ENCODE assay signal across 1 cellular context in the genomic region with DNA sequence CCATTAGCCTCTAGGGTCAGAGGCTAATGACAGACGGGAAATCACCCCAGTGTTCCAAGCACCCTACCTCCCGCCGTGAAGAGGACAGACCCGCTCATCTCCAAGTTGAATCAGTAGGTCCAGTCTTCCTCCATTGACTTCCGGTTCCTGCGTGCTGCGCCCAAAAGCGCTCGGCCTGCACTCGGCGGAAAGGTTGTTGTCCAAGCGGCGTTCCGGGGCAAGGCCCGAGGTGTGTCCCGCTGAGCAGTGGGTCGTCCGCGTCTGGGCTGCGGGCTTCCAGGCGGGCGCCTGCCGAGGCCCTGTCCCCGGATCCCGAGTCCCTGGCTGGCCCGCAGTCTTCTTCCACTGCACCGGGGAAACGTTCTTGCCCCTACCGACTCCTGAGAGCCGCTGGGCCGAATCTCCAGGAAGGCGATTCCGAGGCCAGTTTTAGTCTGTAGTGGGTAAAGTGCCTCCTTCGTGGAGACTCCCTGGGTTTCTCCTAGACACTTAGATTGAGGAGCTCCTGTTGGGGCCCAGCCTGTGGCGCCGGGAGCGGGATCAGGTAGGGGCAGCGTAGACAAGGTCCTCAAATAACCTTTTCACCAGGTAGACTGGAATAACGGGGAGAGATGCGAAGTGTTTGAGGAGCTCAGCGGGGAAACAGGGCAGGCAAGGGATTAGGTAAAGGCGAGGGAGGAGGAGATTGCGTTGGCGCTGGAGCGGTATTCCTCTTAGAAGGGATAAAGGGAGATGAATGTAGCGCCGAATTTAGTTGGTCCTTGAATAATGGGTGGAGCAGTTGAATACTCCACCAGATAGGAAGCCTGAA.
A peak's percentile ranks its signal among the peaks of the same experiment; 100 is the strongest.
TF ChIP-seq lines count a peak whose summit lies in the region.

A gene with protein sequence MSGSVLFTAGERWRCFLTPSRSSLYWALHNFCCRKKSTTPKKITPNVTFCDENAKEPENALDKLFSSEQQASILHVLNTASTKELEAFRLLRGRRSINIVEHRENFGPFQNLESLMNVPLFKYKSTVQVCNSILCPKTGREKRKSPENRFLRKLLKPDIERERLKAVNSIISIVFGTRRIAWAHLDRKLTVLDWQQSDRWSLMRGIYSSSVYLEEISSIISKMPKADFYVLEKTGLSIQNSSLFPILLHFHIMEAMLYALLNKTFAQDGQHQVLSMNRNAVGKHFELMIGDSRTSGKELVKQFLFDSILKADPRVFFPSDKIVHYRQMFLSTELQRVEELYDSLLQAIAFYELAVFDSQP (minus strand): TSS at position 138 of the 811 bp plus-strand sequence. CDS start 40 bp downstream, at position 98.

TF ChIP-seq in HepG2, 621 proteins besides CTCF, POLR2A, EP300 and RAD21 (continued from another document and continues in another):
- TF ChIP-seq, protein P1, sequence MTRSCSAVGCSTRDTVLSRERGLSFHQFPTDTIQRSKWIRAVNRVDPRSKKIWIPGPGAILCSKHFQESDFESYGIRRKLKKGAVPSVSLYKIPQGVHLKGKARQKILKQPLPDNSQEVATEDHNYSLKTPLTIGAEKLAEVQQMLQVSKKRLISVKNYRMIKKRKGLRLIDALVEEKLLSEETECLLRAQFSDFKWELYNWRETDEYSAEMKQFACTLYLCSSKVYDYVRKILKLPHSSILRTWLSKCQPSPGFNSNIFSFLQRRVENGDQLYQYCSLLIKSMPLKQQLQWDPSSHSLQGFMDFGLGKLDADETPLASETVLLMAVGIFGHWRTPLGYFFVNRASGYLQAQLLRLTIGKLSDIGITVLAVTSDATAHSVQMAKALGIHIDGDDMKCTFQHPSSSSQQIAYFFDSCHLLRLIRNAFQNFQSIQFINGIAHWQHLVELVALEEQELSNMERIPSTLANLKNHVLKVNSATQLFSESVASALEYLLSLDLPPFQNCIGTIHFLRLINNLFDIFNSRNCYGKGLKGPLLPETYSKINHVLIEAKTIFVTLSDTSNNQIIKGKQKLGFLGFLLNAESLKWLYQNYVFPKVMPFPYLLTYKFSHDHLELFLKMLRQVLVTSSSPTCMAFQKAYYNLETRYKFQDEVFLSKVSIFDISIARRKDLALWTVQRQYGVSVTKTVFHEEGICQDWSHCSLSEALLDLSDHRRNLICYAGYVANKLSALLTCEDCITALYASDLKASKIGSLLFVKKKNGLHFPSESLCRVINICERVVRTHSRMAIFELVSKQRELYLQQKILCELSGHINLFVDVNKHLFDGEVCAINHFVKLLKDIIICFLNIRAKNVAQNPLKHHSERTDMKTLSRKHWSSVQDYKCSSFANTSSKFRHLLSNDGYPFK (CRISPR knock-in tag; IDR thresholded peaks at IDR 0.05; ENCODE audit: borderline replicate concordance), result peak; percentile 95
- TF ChIP-seq KLF13 (CRISPR knock-in tag; IDR thresholded peaks at IDR 0.05), result no peak; the same call in 1 of the 2 replicates
- peak; percentile 28; the same call in 1 of the 2 replicates for TF ChIP-seq TBX3 (IDR thresholded peaks at IDR 0.05; ENCODE audit: borderline replicate concordance)
- TF ChIP-seq SMYD3 (CRISPR knock-in tag; IDR thresholded peaks at IDR 0.05), result peak; percentile 63; the same call in 1 of the 2 replicates
- TF ChIP-seq, protein P2, sequence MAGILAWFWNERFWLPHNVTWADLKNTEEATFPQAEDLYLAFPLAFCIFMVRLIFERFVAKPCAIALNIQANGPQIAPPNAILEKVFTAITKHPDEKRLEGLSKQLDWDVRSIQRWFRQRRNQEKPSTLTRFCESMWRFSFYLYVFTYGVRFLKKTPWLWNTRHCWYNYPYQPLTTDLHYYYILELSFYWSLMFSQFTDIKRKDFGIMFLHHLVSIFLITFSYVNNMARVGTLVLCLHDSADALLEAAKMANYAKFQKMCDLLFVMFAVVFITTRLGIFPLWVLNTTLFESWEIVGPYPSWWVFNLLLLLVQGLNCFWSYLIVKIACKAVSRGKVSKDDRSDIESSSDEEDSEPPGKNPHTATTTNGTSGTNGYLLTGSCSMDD (CRISPR knock-in tag; IDR thresholded peaks at IDR 0.05), result 0 out of 2 replicates have a peak, but pooled peaks have one; percentile 61
- TF ChIP-seq, protein P3, sequence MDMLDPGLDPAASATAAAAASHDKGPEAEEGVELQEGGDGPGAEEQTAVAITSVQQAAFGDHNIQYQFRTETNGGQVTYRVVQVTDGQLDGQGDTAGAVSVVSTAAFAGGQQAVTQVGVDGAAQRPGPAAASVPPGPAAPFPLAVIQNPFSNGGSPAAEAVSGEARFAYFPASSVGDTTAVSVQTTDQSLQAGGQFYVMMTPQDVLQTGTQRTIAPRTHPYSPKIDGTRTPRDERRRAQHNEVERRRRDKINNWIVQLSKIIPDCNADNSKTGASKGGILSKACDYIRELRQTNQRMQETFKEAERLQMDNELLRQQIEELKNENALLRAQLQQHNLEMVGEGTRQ (IDR thresholded peaks at IDR 0.05; ENCODE audit: low read depth, low read length), result no peak
- TF ChIP-seq, protein P3 (CRISPR knock-in tag; IDR thresholded peaks at IDR 0.05; ENCODE audit: borderline replicate concordance), result no peak
- peak; percentile 91; the same call in 1 of the 2 replicates for TF ChIP-seq MEIS2 (CRISPR knock-in tag; IDR thresholded peaks at IDR 0.05)
- no peak for TF ChIP-seq ZNF562 (CRISPR knock-in tag; IDR thresholded peaks at IDR 0.05; ENCODE audit: borderline replicate concordance)
- TF ChIP-seq KLF6 (CRISPR knock-in tag; IDR thresholded peaks at IDR 0.05), result 0 out of 2 replicates have a peak, but pooled peaks have one; percentile 45
- TF ChIP-seq, protein P4, sequence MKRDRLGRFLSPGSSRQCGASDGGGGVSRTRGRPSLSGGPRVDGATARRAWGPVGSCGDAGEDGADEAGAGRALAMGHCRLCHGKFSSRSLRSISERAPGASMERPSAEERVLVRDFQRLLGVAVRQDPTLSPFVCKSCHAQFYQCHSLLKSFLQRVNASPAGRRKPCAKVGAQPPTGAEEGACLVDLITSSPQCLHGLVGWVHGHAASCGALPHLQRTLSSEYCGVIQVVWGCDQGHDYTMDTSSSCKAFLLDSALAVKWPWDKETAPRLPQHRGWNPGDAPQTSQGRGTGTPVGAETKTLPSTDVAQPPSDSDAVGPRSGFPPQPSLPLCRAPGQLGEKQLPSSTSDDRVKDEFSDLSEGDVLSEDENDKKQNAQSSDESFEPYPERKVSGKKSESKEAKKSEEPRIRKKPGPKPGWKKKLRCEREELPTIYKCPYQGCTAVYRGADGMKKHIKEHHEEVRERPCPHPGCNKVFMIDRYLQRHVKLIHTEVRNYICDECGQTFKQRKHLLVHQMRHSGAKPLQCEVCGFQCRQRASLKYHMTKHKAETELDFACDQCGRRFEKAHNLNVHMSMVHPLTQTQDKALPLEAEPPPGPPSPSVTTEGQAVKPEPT (CRISPR knock-in tag; IDR thresholded peaks at IDR 0.05; ENCODE audit: low read depth), result peak; percentile 91; the same call in 1 of the 2 replicates
- peak; percentile 32; the same call in 1 of the 2 replicates for TF ChIP-seq ONECUT2 (CRISPR knock-in tag; IDR thresholded peaks at IDR 0.05)
- 0 out of 2 replicates have a peak, but pooled peaks have one; percentile 35 for TF ChIP-seq ZFAT (CRISPR knock-in tag; conservative IDR thresholded peaks at IDR 0.05)
- no peak for TF ChIP-seq GPN1 (CRISPR knock-in tag; IDR thresholded peaks at IDR 0.05; ENCODE audit: borderline replicate concordance)
- TF ChIP-seq PHF8 (CRISPR knock-in tag; IDR thresholded peaks at IDR 0.05), result peak; percentile 98
- TF ChIP-seq, protein P5, sequence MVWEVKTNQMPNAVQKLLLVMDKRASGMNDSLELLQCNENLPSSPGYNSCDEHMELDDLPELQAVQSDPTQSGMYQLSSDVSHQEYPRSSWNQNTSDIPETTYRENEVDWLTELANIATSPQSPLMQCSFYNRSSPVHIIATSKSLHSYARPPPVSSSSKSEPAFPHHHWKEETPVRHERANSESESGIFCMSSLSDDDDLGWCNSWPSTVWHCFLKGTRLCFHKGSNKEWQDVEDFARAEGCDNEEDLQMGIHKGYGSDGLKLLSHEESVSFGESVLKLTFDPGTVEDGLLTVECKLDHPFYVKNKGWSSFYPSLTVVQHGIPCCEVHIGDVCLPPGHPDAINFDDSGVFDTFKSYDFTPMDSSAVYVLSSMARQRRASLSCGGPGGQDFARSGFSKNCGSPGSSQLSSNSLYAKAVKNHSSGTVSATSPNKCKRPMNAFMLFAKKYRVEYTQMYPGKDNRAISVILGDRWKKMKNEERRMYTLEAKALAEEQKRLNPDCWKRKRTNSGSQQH (CRISPR knock-in tag; IDR thresholded peaks at IDR 0.05; ENCODE audit: low read depth), result peak; percentile 98
- TF ChIP-seq, protein P6, sequence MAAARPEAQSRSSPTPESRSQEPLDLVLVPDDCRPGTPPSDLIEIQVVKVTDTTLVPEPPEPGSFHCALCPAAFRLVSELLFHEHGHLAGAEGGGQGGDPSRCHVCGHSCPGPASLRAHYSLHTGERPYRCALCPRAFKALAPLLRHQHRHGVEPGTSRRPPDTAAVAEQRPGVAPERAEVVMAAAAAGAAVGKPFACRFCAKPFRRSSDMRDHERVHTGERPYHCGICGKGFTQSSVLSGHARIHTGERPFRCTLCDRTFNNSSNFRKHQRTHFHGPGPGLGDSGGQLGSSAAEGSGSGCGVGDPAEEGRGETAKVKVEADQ (CRISPR knock-in tag; IDR thresholded peaks at IDR 0.05; ENCODE audit: borderline replicate concordance), result peak; percentile 93
- TF ChIP-seq, protein P7, sequence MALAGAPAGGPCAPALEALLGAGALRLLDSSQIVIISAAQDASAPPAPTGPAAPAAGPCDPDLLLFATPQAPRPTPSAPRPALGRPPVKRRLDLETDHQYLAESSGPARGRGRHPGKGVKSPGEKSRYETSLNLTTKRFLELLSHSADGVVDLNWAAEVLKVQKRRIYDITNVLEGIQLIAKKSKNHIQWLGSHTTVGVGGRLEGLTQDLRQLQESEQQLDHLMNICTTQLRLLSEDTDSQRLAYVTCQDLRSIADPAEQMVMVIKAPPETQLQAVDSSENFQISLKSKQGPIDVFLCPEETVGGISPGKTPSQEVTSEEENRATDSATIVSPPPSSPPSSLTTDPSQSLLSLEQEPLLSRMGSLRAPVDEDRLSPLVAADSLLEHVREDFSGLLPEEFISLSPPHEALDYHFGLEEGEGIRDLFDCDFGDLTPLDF (CRISPR knock-in tag; IDR thresholded peaks at IDR 0.05), result 0 out of 2 replicates have a peak, but pooled peaks have one; percentile 34
- peak; percentile 82 for TF ChIP-seq TBX2 (CRISPR knock-in tag; IDR thresholded peaks at IDR 0.05; ENCODE audit: borderline replicate concordance)
- no peak for TF ChIP-seq CC2D1A (CRISPR knock-in tag; IDR thresholded peaks at IDR 0.05)
- TF ChIP-seq TMF1 (CRISPR knock-in tag; IDR thresholded peaks at IDR 0.05; ENCODE audit: low read depth), result no peak
- TF ChIP-seq, protein P8, sequence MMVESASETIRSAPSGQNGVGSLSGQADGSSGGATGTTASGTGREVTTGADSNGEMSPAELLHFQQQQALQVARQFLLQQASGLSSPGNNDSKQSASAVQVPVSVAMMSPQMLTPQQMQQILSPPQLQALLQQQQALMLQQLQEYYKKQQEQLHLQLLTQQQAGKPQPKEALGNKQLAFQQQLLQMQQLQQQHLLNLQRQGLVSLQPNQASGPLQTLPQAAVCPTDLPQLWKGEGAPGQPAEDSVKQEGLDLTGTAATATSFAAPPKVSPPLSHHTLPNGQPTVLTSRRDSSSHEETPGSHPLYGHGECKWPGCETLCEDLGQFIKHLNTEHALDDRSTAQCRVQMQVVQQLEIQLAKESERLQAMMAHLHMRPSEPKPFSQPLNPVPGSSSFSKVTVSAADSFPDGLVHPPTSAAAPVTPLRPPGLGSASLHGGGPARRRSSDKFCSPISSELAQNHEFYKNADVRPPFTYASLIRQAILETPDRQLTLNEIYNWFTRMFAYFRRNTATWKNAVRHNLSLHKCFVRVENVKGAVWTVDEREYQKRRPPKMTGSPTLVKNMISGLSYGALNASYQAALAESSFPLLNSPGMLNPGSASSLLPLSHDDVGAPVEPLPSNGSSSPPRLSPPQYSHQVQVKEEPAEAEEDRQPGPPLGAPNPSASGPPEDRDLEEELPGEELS (CRISPR knock-in tag; IDR thresholded peaks at IDR 0.05), result peak; percentile 74
- peak; percentile 94 for TF ChIP-seq SMAD3 (CRISPR knock-in tag; IDR thresholded peaks at IDR 0.05)
- TF ChIP-seq TGIF2 (CRISPR knock-in tag; IDR thresholded peaks at IDR 0.05), result peak; percentile 93
- peak; percentile 98 for TF ChIP-seq KDM5A (IDR thresholded peaks at IDR 0.05; ENCODE audit: borderline replicate concordance, low read length)
- TF ChIP-seq SNAI1 (CRISPR knock-in tag; IDR thresholded peaks at IDR 0.05; ENCODE audit: borderline replicate concordance), result peak; percentile 89; the same call in 1 of the 2 replicates
- TF ChIP-seq, protein P9, sequence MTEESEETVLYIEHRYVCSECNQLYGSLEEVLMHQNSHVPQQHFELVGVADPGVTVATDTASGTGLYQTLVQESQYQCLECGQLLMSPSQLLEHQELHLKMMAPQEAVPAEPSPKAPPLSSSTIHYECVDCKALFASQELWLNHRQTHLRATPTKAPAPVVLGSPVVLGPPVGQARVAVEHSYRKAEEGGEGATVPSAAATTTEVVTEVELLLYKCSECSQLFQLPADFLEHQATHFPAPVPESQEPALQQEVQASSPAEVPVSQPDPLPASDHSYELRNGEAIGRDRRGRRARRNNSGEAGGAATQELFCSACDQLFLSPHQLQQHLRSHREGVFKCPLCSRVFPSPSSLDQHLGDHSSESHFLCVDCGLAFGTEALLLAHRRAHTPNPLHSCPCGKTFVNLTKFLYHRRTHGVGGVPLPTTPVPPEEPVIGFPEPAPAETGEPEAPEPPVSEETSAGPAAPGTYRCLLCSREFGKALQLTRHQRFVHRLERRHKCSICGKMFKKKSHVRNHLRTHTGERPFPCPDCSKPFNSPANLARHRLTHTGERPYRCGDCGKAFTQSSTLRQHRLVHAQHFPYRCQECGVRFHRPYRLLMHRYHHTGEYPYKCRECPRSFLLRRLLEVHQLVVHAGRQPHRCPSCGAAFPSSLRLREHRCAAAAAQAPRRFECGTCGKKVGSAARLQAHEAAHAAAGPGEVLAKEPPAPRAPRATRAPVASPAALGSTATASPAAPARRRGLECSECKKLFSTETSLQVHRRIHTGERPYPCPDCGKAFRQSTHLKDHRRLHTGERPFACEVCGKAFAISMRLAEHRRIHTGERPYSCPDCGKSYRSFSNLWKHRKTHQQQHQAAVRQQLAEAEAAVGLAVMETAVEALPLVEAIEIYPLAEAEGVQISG (CRISPR knock-in tag; IDR thresholded peaks at IDR 0.05), result peak; percentile 97
- TF ChIP-seq ZNF709 (CRISPR knock-in tag; IDR thresholded peaks at IDR 0.05), result peak; percentile 90
- no peak for TF ChIP-seq ZNF496 (CRISPR knock-in tag; IDR thresholded peaks at IDR 0.05; ENCODE audit: insufficient replicate concordance)
- TF ChIP-seq SRSF1 (optimal IDR thresholded peaks at IDR 0.05; ENCODE audit: low read depth, low read length), result no peak
- peak; percentile 92 for TF ChIP-seq MIER3 (CRISPR knock-in tag; IDR thresholded peaks at IDR 0.05; ENCODE audit: borderline replicate concordance)
- TF ChIP-seq ZMAT3 (CRISPR knock-in tag; conservative IDR thresholded peaks at IDR 0.05), result peak; percentile 97
- TF ChIP-seq, protein P10, sequence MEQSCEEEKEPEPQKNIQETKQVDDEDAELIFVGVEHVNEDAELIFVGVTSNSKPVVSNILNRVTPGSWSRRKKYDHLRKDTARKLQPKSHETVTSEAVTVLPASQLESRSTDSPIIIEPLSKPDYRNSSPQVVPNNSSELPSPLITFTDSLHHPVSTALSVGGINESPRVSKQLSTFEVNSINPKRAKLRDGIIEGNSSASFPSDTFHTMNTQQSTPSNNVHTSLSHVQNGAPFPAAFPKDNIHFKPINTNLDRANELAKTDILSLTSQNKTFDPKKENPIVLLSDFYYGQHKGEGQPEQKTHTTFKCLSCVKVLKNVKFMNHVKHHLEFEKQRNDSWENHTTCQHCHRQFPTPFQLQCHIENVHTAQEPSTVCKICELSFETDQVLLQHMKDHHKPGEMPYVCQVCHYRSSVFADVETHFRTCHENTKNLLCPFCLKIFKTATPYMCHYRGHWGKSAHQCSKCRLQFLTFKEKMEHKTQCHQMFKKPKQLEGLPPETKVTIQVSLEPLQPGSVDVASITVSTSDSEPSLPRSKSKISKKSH (CRISPR knock-in tag; IDR thresholded peaks at IDR 0.05; ENCODE audit: borderline replicate concordance), result peak; percentile 90
